Comparison of ENCODE assay signal across 10 cellular contexts in the genomic region with DNA sequence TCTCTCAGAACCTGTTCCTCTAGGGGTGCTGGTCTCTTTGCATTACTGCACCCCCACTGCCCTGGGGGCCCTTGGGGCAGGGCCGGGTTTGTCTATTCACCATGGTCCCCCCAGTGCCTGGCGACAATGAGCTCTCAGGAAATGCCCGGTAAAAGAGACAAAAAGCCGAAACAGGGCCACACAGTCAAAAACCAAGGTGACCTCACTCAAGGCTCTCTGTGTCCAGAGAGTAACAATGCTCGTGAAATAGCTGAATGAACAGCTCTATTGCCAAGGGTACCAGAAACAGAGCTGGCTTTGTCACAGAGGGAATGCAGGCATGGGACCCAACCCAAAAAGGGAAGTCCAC. TPM values are rescaled to one million over a fixed set of nuclear protein-coding genes. Genes with fewer than 3 reads are reported as not detected.
DNase-seq lines count a peak whose midpoint lies in the region; ATAC-seq and TF ChIP-seq lines count a peak whose summit lies in the region.
"Had no signal": no experiment of that assay in that cellular context is flagged by ENCODE, and none has a peak within 500 bp of the region (broad histone marks: within the 10 kb centered on the region; RNA-seq: fewer than 3 reads in every experiment).

No MANE protein-coding gene starts in this region.

- BruUV-seq in Panc1 (replicated peaks; lab: Mats Ljungman, UMichigan) = no TSS peak

- CTCF ChIA-PET in Panc1 (lab: Charles Lee) = no interaction called here

- intact Hi-C loops in Panc1 (cut with micrococcal nuclease; ENCODE audit: unreplicated experiment) = no loop called here
- intact Hi-C loops in esophagus muscularis mucosa (cut with DNase I) = no loop called here
- intact Hi-C loops in prostate gland (cut with DNase I) = no loop called here

- no peak for ATAC-seq in Panc1

- H3K9me3 ChIP-seq in Panc1 (ENCODE audit: control insufficient read depth, insufficient read depth, low read depth, low read length) (no peaks in the 10 kb centered on the region), esophagus muscularis mucosa (no peaks in the 10 kb centered on the region), prostate gland (no peaks in the 10 kb centered on the region), WERI-Rb-1 (ENCODE audit: severe bottlenecking) (no peaks in the 10 kb centered on the region), BE2C (no peaks in the 10 kb centered on the region)

- H3K27ac ChIP-seq in ACC112 (ENCODE audit: low read depth, low read length) (peak overlapping the region; percentile 7; the same call in 1 of the 2 replicates), Panc1 (ENCODE audit: low read length) (0 out of 2 replicates have a peak overlapping the region, but pooled peaks have one; percentile 23), esophagus muscularis mucosa (replicated peaks in 1 of 4) (peak overlapping the region; percentile 69 to 78 (median 72)), prostate gland (peak overlapping the region; percentile 33 to 44), WERI-Rb-1 (no peak overlapping the region)

- no peak for TF ChIP-seq CTCF in Panc1 (IDR thresholded peaks at IDR 0.05)
- TF ChIP-seq CTCF in esophagus muscularis mucosa (IDR thresholded peaks at IDR 0.05) = no peak
- TF ChIP-seq CTCF in prostate gland (IDR thresholded peaks at IDR 0.05) = no peak
- no peak for TF ChIP-seq CTCF in WERI-Rb-1 (IDR thresholded peaks at IDR 0.05; ENCODE audit: low read depth, low read length)
- TF ChIP-seq CTCF in BE2C (IDR thresholded peaks at IDR 0.05; ENCODE audit: low read depth, low read length) = no peak

- peaks cover 36% of the 10 kb centered on the region for H3K4me1 ChIP-seq in ACC112 (ENCODE audit: control insufficient read depth, insufficient read depth, low read length, unreplicated experiment)
- H3K4me1 ChIP-seq in Panc1 (ENCODE audit: control insufficient read depth, insufficient read depth, low read length) = peaks cover 17% of the 10 kb centered on the region
- peaks cover 22 to 75% (median 63%) of the 10 kb centered on the region in 4 donors for H3K4me1 ChIP-seq in esophagus muscularis mucosa
- H3K4me1 ChIP-seq in prostate gland (replicated peaks) = no peaks in the 10 kb centered on the region
- H3K4me1 ChIP-seq in BE2C = peaks cover 18% of the 10 kb centered on the region

- no peaks in the 10 kb centered on the region for H3K36me3 ChIP-seq in ACC112 (ENCODE audit: insufficient read depth, low read length)
- no peaks in the 10 kb centered on the region for H3K36me3 ChIP-seq in Panc1 (ENCODE audit: control insufficient read depth, insufficient read depth, low read length)
- peaks cover 0 to 5% (median 0%) of the 10 kb centered on the region in 4 donors for H3K36me3 ChIP-seq in esophagus muscularis mucosa
- no peaks in the 10 kb centered on the region for H3K36me3 ChIP-seq in prostate gland
- H3K36me3 ChIP-seq in WERI-Rb-1 = no peaks in the 10 kb centered on the region
- H3K36me3 ChIP-seq in BE2C = no peaks in the 10 kb centered on the region

- no peak overlapping the region for H2AFZ ChIP-seq in ACC112 (ENCODE audit: low read length, unreplicated experiment)

- DNase-seq in Panc1 (ENCODE audit: low read depth, low spot score) = no peak
- DNase-seq in esophagus muscularis mucosa (ENCODE audit: extremely low spot score) = no peak
- no peak for DNase-seq in prostate gland (ENCODE audit: low spot score)
- no peak for DNase-seq in cerebellar nuclear complex (lab: John Stamatoyannopoulos, UW)
- DNase-seq in WERI-Rb-1 = no peak
- DNase-seq in BE2C = no peak
- DNase-seq in stimulated activated CD8-positive, alpha-beta memory T cell treated with anti-CD3 and anti-CD28 coated beads, Interleukin-4, amount 100 ng/mL, for 48 hours = no peak
- DNase-seq: activated CD4-positive, CD25-positive, alpha-beta regulatory T cell treated with anti-CD3 and anti-CD28 coated beads, Interleukin-2, amount 50 U/mL, for 72 hours; amniotic stem cell had no signal

- TF ChIP-seq POLR2A in esophagus muscularis mucosa (IDR thresholded peaks at IDR 0.05; ENCODE audit: low read depth) (no peak), prostate gland (IDR thresholded peaks at IDR 0.05) (no peak)

- H3K27me3 ChIP-seq in ACC112 (ENCODE audit: insufficient read depth, low read length) (no peaks in the 10 kb centered on the region), Panc1 (ENCODE audit: control insufficient read depth, insufficient read depth, low read length) (no peaks in the 10 kb centered on the region), esophagus muscularis mucosa (no peaks in the 10 kb centered on the region), prostate gland (replicated peaks; ENCODE audit: insufficient read depth) (no peaks in the 10 kb centered on the region), WERI-Rb-1 (ENCODE audit: insufficient read depth, low read depth, severe bottlenecking) (no peaks in the 10 kb centered on the region), BE2C (no peaks in the 10 kb centered on the region)

- POLR2A ChIA-PET in Panc1 (lab: Charles Lee) = no interaction called here

- 70% methylated on average over 5 of the region's 5 CpGs for WGBS in esophagus muscularis mucosa
- WGBS in prostate gland = 53% methylated on average over 5 of the region's 5 CpGs

- H3K4me3 ChIP-seq in ACC112 (ENCODE audit: low read depth, low read length) = no peak overlapping the region
- H3K4me3 ChIP-seq in Panc1 (ENCODE audit: low read depth in 2 of 2, low read length in 2 of 2) = no peak overlapping the region
- no peak overlapping the region for H3K4me3 ChIP-seq in esophagus muscularis mucosa
- no peak overlapping the region for H3K4me3 ChIP-seq in prostate gland
- no peak overlapping the region for H3K4me3 ChIP-seq in WERI-Rb-1 (ENCODE audit: low read depth, low read length)
- no peak overlapping the region for H3K4me3 ChIP-seq in BE2C (ENCODE audit: low read depth, low read length)

- peaks cover 86% of the 10 kb centered on the region for H3K79me2 ChIP-seq in ACC112 (ENCODE audit: control insufficient read depth, insufficient read depth, low read length, unreplicated experiment)

- no peak for TF ChIP-seq EP300 in esophagus muscularis mucosa (IDR thresholded peaks at IDR 0.05)

- in situ Hi-C loops in Panc1 (cut with HindIII; ENCODE audit: low pct_unique_long_range_greater_than_20kb, low sequenced_read_pairs) = no loop called here

RNA-seq across cellular contexts. Expression of gene SH3PXD2B, which starts 16.0 kb away (rescaled TPM):
- total RNA-seq in Panc1 (2021; ENCODE audit: unreplicated experiment) = 39.7 TPM
- 45.0 TPM for polyA plus RNA-seq in Panc1 (2012; ENCODE audit: insufficient read length)
- 10 to 100 TPM; 41.5 to 66.5 (median 49.2) TPM for total RNA-seq in esophagus muscularis mucosa
- total RNA-seq in prostate gland = 10 to 100 TPM; 15.8 to 38.0 TPM
- 6.0 TPM for polyA plus RNA-seq in BE2C (2012; ENCODE audit: insufficient read depth, insufficient read length, low read depth)
